In the genomic region with DNA sequence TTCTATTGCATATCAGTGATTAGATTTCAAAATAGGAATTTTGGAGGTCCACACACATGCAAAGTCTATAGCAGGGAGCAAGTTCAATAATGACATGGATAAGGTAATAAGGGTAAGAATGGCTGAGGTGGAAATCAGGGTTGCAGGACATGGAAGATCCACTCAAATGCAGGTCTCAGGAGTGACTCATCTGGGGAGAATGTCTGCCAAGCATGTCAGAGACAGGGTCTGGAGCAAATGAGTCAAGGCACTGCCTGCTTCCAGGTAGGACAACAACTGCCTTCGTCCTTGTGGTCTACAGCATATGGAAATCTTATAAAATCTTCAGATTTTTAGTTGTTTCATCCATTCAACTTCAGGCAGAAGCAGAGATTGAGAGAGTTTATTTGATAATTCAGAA, we compare ENCODE assay signal across 14 cellular contexts.
A peak's percentile ranks its signal among the peaks of the same experiment; 100 is the strongest.
DNase-seq lines count a peak whose midpoint lies in the region; ATAC-seq and TF ChIP-seq lines count a peak whose summit lies in the region.
"Had no signal": no experiment of that assay in that cellular context is flagged by ENCODE, and none has a peak within 500 bp of the region (broad histone marks: within the 10 kb centered on the region; RNA-seq: fewer than 3 reads in every experiment).

No MANE protein-coding gene starts in this region.

- H3K4me2 ChIP-seq in osteoblast (ENCODE audit: insufficient read depth, low read length) = no peak overlapping the region
- H3K4me2 ChIP-seq: neural progenitor cell had no signal

- H3K27me3 ChIP-seq in osteoblast (ENCODE audit: insufficient read depth, low read length) = no peaks in the 10 kb centered on the region
- no peaks in the 10 kb centered on the region for H3K27me3 ChIP-seq in stomach
- H3K27me3 ChIP-seq: neural progenitor cell had no signal

- H3K27ac ChIP-seq in osteoblast (ENCODE audit: low read depth, low read length) = peak overlapping the region; percentile 32
- H3K27ac ChIP-seq in stomach = no peak overlapping the region
- H3K27ac ChIP-seq: neural progenitor cell had no signal

- no peaks in the 10 kb centered on the region for H4K20me1 ChIP-seq in osteoblast (ENCODE audit: insufficient read depth, low read length)

- no peak overlapping the region for H3K4me3 ChIP-seq in epithelial cell of proximal tubule (ENCODE audit: low read depth, low read length)
- no peak overlapping the region for H3K4me3 ChIP-seq in osteoblast (ENCODE audit: insufficient read depth, low read length)
- H3K4me3 ChIP-seq in stomach = no peak overlapping the region
- H3K4me3 ChIP-seq: neural progenitor cell had no signal

- TF ChIP-seq EP300 in stomach (IDR thresholded peaks at IDR 0.05) = no peak

- DNase-seq in HCEC 1CT (peak; percentile 56), epithelial cell of proximal tubule (ENCODE audit: low read depth) (peak; percentile 63), osteoblast (ENCODE audit: insufficient read length, low spot score, missing footprints) (peak; percentile 8), stomach (no peak), NCI-H510A treated with DMSO at 0.1 percent for 48 hours (lab: John Stamatoyannopoulos, UW) (no peak), GM20000 (ENCODE audit: low spot score) (no peak)
- DNase-seq: activated CD4-positive, CD25-positive, alpha-beta regulatory T cell; activated gamma-delta T cell; aorta; NCI-H2029; right cardiac atrium had no signal

- no peaks in the 10 kb centered on the region for H3K9me3 ChIP-seq in osteoblast (ENCODE audit: low read depth, low read length)
- no peaks in the 10 kb centered on the region for H3K9me3 ChIP-seq in stomach

- WGBS in stomach, 5 donors = 66 to 91% (median 82%) methylated on average over 1 of the region's 1 CpG

- H2AFZ ChIP-seq in osteoblast (ENCODE audit: low read length) = no peak overlapping the region
- H2AFZ ChIP-seq: neural progenitor cell had no signal

- no peaks in the 10 kb centered on the region for H3K79me2 ChIP-seq in osteoblast (ENCODE audit: insufficient read depth, low read length)

- TF ChIP-seq CTCF in epithelial cell of proximal tubule (conservative IDR thresholded peaks at IDR 0.05; ENCODE audit: low read depth, low read length) (no peak), osteoblast (IDR thresholded peaks at IDR 0.05; ENCODE audit: extremely low read depth, low read depth, low read length) (no peak), stomach (IDR thresholded peaks at IDR 0.05) (no peak), GM20000 (IDR thresholded peaks at IDR 0.05; ENCODE audit: extremely low read depth, missing control alignments) (no peak)

- intact Hi-C loops in stomach (cut with DNase I; ENCODE audit: low total_unique reads) = no loop called here

- TF ChIP-seq POLR2A in stomach (IDR thresholded peaks at IDR 0.05) = no peak

- H3K4me1 ChIP-seq in osteoblast (ENCODE audit: insufficient read depth, low read length) = peaks cover 26% of the 10 kb centered on the region
- H3K4me1 ChIP-seq in stomach = no peaks in the 10 kb centered on the region
- H3K4me1 ChIP-seq: neural progenitor cell had no signal

- H3K36me3 ChIP-seq in osteoblast (ENCODE audit: insufficient read depth, low read length) (no peaks in the 10 kb centered on the region), stomach (no peaks in the 10 kb centered on the region)
- H3K36me3 ChIP-seq: neural progenitor cell had no signal

- peak; percentile 89 for ATAC-seq in SK-N-SH treated with all-trans-retinoic acid at 6 μM for 48 hours
- no peak for ATAC-seq in HG02798 (IDR thresholded peaks at IDR 0.05; ENCODE audit: poor library complexity, unreplicated experiment)
- ATAC-seq: right cardiac atrium had no signal

TF ChIP-seq in SK-N-SH treated with all-trans-retinoic acid at 6 μM for 48 hours, 23 proteins besides CTCF, POLR2A, EP300 and RAD21:
- TF ChIP-seq TCF4 (CRISPR knock-in tag; IDR thresholded peaks at IDR 0.05; ENCODE audit: borderline replicate concordance) (no peak), ESRRG (CRISPR knock-in tag; IDR thresholded peaks at IDR 0.05) (no peak), BACH2 (CRISPR knock-in tag; IDR thresholded peaks at IDR 0.05; ENCODE audit: borderline replicate concordance) (no peak), ZFP3 (CRISPR knock-in tag; IDR thresholded peaks at IDR 0.05) (no peak), ZC3H10 (CRISPR knock-in tag; IDR thresholded peaks at IDR 0.05) (no peak), ZFP30 (CRISPR knock-in tag; IDR thresholded peaks at IDR 0.05) (no peak), PPARA (CRISPR knock-in tag; IDR thresholded peaks at IDR 0.05; ENCODE audit: borderline replicate concordance) (no peak), ZNF565 (CRISPR knock-in tag; conservative IDR thresholded peaks at IDR 0.05; ENCODE audit: low read depth) (no peak), ISL1 (CRISPR knock-in tag; IDR thresholded peaks at IDR 0.05) (no peak)
- TF ChIP-seq, protein P1, sequence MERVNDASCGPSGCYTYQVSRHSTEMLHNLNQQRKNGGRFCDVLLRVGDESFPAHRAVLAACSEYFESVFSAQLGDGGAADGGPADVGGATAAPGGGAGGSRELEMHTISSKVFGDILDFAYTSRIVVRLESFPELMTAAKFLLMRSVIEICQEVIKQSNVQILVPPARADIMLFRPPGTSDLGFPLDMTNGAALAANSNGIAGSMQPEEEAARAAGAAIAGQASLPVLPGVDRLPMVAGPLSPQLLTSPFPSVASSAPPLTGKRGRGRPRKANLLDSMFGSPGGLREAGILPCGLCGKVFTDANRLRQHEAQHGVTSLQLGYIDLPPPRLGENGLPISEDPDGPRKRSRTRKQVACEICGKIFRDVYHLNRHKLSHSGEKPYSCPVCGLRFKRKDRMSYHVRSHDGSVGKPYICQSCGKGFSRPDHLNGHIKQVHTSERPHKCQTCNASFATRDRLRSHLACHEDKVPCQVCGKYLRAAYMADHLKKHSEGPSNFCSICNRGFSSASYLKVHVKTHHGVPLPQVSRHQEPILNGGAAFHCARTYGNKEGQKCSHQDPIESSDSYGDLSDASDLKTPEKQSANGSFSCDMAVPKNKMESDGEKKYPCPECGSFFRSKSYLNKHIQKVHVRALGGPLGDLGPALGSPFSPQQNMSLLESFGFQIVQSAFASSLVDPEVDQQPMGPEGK (CRISPR knock-in tag; IDR thresholded peaks at IDR 0.05; ENCODE audit: borderline replicate concordance) = no peak
- TF ChIP-seq, protein P2, sequence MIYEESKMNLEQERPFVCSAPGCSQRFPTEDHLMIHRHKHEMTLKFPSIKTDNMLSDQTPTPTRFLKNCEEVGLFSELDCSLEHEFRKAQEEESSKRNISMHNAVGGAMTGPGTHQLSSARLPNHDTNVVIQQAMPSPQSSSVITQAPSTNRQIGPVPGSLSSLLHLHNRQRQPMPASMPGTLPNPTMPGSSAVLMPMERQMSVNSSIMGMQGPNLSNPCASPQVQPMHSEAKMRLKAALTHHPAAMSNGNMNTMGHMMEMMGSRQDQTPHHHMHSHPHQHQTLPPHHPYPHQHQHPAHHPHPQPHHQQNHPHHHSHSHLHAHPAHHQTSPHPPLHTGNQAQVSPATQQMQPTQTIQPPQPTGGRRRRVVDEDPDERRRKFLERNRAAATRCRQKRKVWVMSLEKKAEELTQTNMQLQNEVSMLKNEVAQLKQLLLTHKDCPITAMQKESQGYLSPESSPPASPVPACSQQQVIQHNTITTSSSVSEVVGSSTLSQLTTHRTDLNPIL (CRISPR knock-in tag; IDR thresholded peaks at IDR 0.05; ENCODE audit: low read depth) = no peak

Comparison
In these comparisons a context has a peak if more than half of its experiments do, and no peak if none do; other contexts are left out.
1. DNase-seq: peak in HCEC 1CT (single experiment), epithelial cell of proximal tubule (single experiment) and osteoblast (single experiment); none in stomach (single experiment), NCI-H510A treated with DMSO at 0.1 percent for 48 hours (single experiment) and GM20000 (single experiment).